In genomic region chr6:22236626-22237414, GRCh38 we compare ENCODE assay signal across 12 cellular contexts.
DNase-seq lines count a peak whose midpoint lies in the region; ATAC-seq and TF ChIP-seq lines count a peak whose summit lies in the region.
"Had no signal": no experiment of that assay in that cellular context is flagged by ENCODE, and none has a peak within 500 bp of the region (broad histone marks: within the 10 kb centered on the region; RNA-seq: fewer than 3 reads in every experiment).

No MANE protein-coding gene starts in this region.

- H3K4me2 ChIP-seq in DND-41 (ENCODE audit: insufficient read depth, low read length) (no peak overlapping the region), neural progenitor cell (no peak overlapping the region)

- no peaks in the 10 kb centered on the region for H3K36me3 ChIP-seq in DND-41 (ENCODE audit: insufficient read depth, low read length)
- H3K36me3 ChIP-seq in neural progenitor cell = no peaks in the 10 kb centered on the region
- H3K36me3 ChIP-seq in colonic mucosa = no peaks in the 10 kb centered on the region

- H3K79me2 ChIP-seq in DND-41 (ENCODE audit: insufficient read depth, low read length) (no peaks in the 10 kb centered on the region), neural progenitor cell (ENCODE audit: low read depth) (no peaks in the 10 kb centered on the region)

- no peak for TF ChIP-seq CTCF in DND-41 (IDR thresholded peaks at IDR 0.05; ENCODE audit: borderline replicate concordance, extremely low read depth, low read length, poor library complexity, severe bottlenecking)
- TF ChIP-seq CTCF in epithelial cell of esophagus (IDR thresholded peaks at IDR 0.05; ENCODE audit: insufficient read depth, low read depth, low read length, missing control alignments) = no peak
- no peak for TF ChIP-seq CTCF in neural progenitor cell (IDR thresholded peaks at IDR 0.05)
- no peak for TF ChIP-seq CTCF in colonic mucosa (IDR thresholded peaks at IDR 0.05)

- CTCF ChIA-PET in activated CD8-positive, alpha-beta memory T cell treated with anti-CD3 and anti-CD28 coated beads, Interleukin-2, amount 10 ng/mL, durations not matched to agents 7 days and 5 days (lab: Charles Lee) = no interaction called here

- no peaks in the 10 kb centered on the region for H4K20me1 ChIP-seq in DND-41 (ENCODE audit: insufficient read depth, low read length)
- no peaks in the 10 kb centered on the region for H4K20me1 ChIP-seq in neural progenitor cell (ENCODE audit: low read depth)

- H3K27ac Mint-ChIP-seq in neural progenitor cell = peak overlapping the region; percentile 7
- no peak overlapping the region for H3K27ac Mint-ChIP-seq in activated CD8-positive, alpha-beta memory T cell treated with anti-CD3 and anti-CD28 coated beads, Interleukin-2, amount 10 ng/mL, durations not matched to agents 7 days and 5 days
- H3K27ac Mint-ChIP-seq: activated naive CD4-positive, alpha-beta T cell treated with anti-CD3 and anti-CD28 coated beads, Interleukin-2, amount 50 U/mL, for 24 hours; endodermal cell had no signal

- H3K4me1 ChIP-seq in DND-41 (ENCODE audit: insufficient read depth, low read length) (no peaks in the 10 kb centered on the region), neural progenitor cell (no peaks in the 10 kb centered on the region), colonic mucosa (no peaks in the 10 kb centered on the region)

- no peak overlapping the region for H3K9ac ChIP-seq in DND-41 (ENCODE audit: low read depth, low read length)
- no peak overlapping the region for H3K9ac ChIP-seq in neural progenitor cell
- no peak overlapping the region for H3K9ac ChIP-seq in colonic mucosa (ENCODE audit: low read depth in 2 of 2, low read length in 2 of 2)

- H3K9me3 ChIP-seq in DND-41 (ENCODE audit: insufficient read depth, low read length, severe bottlenecking) = no peaks in the 10 kb centered on the region
- no peaks in the 10 kb centered on the region for H3K9me3 ChIP-seq in neural progenitor cell (ENCODE audit: low read depth)
- no peaks in the 10 kb centered on the region for H3K9me3 ChIP-seq in colonic mucosa

- peaks cover 35% of the 10 kb centered on the region for H3K9me3 Mint-ChIP-seq in neural progenitor cell
- H3K9me3 Mint-ChIP-seq in activated CD8-positive, alpha-beta memory T cell treated with anti-CD3 and anti-CD28 coated beads, Interleukin-2, amount 10 ng/mL, durations not matched to agents 7 days and 5 days (ENCODE audit: low read depth) = peaks cover 12% of the 10 kb centered on the region

- no peak overlapping the region for H3K4me3 Mint-ChIP-seq in neural progenitor cell
- no peak overlapping the region for H3K4me3 Mint-ChIP-seq in activated CD8-positive, alpha-beta memory T cell treated with anti-CD3 and anti-CD28 coated beads, Interleukin-2, amount 10 ng/mL, durations not matched to agents 7 days and 5 days
- H3K4me3 Mint-ChIP-seq: activated naive CD4-positive, alpha-beta T cell treated with anti-CD3 and anti-CD28 coated beads, Interleukin-2, amount 50 U/mL, for 24 hours; endodermal cell had no signal

- ATAC-seq in DND-41 (ENCODE audit: insufficient read depth, low read depth) = peak; percentile 22; the same call in 1 of the 3 replicates
- ATAC-seq in HG02884 (IDR thresholded peaks at IDR 0.05; ENCODE audit: unreplicated experiment) = no peak
- no peak for ATAC-seq in activated CD8-positive, alpha-beta memory T cell treated with anti-CD3 and anti-CD28 coated beads, Interleukin-2, amount 10 ng/mL, durations not matched to agents 7 days and 5 days
- ATAC-seq in GM21576 (IDR thresholded peaks at IDR 0.05; ENCODE audit: unreplicated experiment) = no peak

- intact Hi-C loops in colonic mucosa (cut with DNase I) = no loop called here

- H2AFZ ChIP-seq in DND-41 (ENCODE audit: low read depth, low read length) = no peak overlapping the region
- no peak overlapping the region for H2AFZ ChIP-seq in neural progenitor cell (replicated peaks)

- H3K4me3 ChIP-seq in DND-41 (ENCODE audit: low read depth in 1 of 2, low read length in 2 of 2) (no peak overlapping the region), epithelial cell of esophagus (ENCODE audit: low read length) (peak overlapping the region; percentile 3), neural progenitor cell (no peak overlapping the region), colonic mucosa (no peak overlapping the region)

- H3K36me3 Mint-ChIP-seq in neural progenitor cell = no peaks in the 10 kb centered on the region
- no peaks in the 10 kb centered on the region for H3K36me3 Mint-ChIP-seq in activated CD8-positive, alpha-beta memory T cell treated with anti-CD3 and anti-CD28 coated beads, Interleukin-2, amount 10 ng/mL, durations not matched to agents 7 days and 5 days
- H3K36me3 Mint-ChIP-seq: activated naive CD4-positive, alpha-beta T cell treated with anti-CD3 and anti-CD28 coated beads, Interleukin-2, amount 50 U/mL, for 24 hours had no signal

- DNase-seq in DND-41 = no peak
- DNase-seq in NCI-H446 treated with DMSO at 0.1 percent for 48 hours (lab: John Stamatoyannopoulos, UW) = peak; percentile 95
- peak; percentile 98 for DNase-seq in epithelial cell of esophagus (ENCODE audit: low read depth)
- no peak for DNase-seq in neural progenitor cell (ENCODE audit: low spot score)
- no peak for DNase-seq in colonic mucosa
- no peak for DNase-seq in activated CD8-positive, alpha-beta memory T cell treated with anti-CD3 and anti-CD28 coated beads, Interleukin-2, amount 10 ng/mL, durations not matched to agents 7 days and 5 days
- DNase-seq: activated CD4-positive, alpha-beta T cell treated with anti-CD3 and anti-CD28 coated beads for 48 hours; endodermal cell; NCI-H1105 had no signal

- H3K4me1 Mint-ChIP-seq in neural progenitor cell = peaks cover 3% of the 10 kb centered on the region
- no peaks in the 10 kb centered on the region for H3K4me1 Mint-ChIP-seq in activated CD8-positive, alpha-beta memory T cell treated with anti-CD3 and anti-CD28 coated beads, Interleukin-2, amount 10 ng/mL, durations not matched to agents 7 days and 5 days
- H3K4me1 Mint-ChIP-seq: activated naive CD4-positive, alpha-beta T cell treated with anti-CD3 and anti-CD28 coated beads, Interleukin-2, amount 50 U/mL, for 24 hours; endodermal cell had no signal

- H3K27ac ChIP-seq in DND-41 (ENCODE audit: low read length) (no peak overlapping the region), neural progenitor cell (no peak overlapping the region), colonic mucosa (no peak overlapping the region)

- no peaks in the 10 kb centered on the region for H3K27me3 ChIP-seq in DND-41 (ENCODE audit: insufficient read depth, low read length, poor library complexity)
- no peaks in the 10 kb centered on the region for H3K27me3 ChIP-seq in neural progenitor cell
- no peaks in the 10 kb centered on the region for H3K27me3 ChIP-seq in colonic mucosa

- no peaks in the 10 kb centered on the region for H3F3A ChIP-seq in neural progenitor cell (ENCODE audit: low read depth)

- H3K27me3 Mint-ChIP-seq in neural progenitor cell (ENCODE audit: insufficient read depth, low read depth) = no peaks in the 10 kb centered on the region
- H3K27me3 Mint-ChIP-seq in activated CD8-positive, alpha-beta memory T cell treated with anti-CD3 and anti-CD28 coated beads, Interleukin-2, amount 10 ng/mL, durations not matched to agents 7 days and 5 days = no peaks in the 10 kb centered on the region
- H3K27me3 Mint-ChIP-seq: activated naive CD4-positive, alpha-beta T cell treated with anti-CD3 and anti-CD28 coated beads, Interleukin-2, amount 50 U/mL, for 24 hours had no signal

Comparison
In these comparisons a context has a peak if more than half of its experiments do, and no peak if none do; other contexts are left out.
1. DNase-seq: peak in NCI-H446 treated with DMSO at 0.1 percent for 48 hours (single experiment) and epithelial cell of esophagus (single experiment); none in DND-41 (single experiment), neural progenitor cell (single experiment), colonic mucosa (single experiment) and activated CD8-positive, alpha-beta memory T cell treated with anti-CD3 and anti-CD28 coated beads, Interleukin-2, amount 10 ng/mL, durations not matched to agents 7 days and 5 days (single experiment).